Comparison of ENCODE assay signal across 10 cellular contexts in genomic region chr3:67605377-67605776, GRCh38. TPM values are rescaled to one million over a fixed set of nuclear protein-coding genes. Genes with fewer than 3 reads are reported as not detected.
DNase-seq lines count a peak whose midpoint lies in the region; ATAC-seq, FAIRE-seq and TF ChIP-seq lines count a peak whose summit lies in the region.
"Had no signal": no experiment of that assay in that cellular context is flagged by ENCODE, and none has a peak within 500 bp of the region (broad histone marks: within the 10 kb centered on the region; RNA-seq: fewer than 3 reads in every experiment).

No MANE protein-coding gene starts in this region.

- H3K36me3 Mint-ChIP-seq in osteocyte (ENCODE audit: unreplicated experiment), result peaks cover 45% of the 10 kb centered on the region

- H3K27ac ChIP-seq in OCI-LY7 (ENCODE audit: low read depth, low read length, poor library complexity, severe bottlenecking) (no peak overlapping the region), endothelial cell of umbilical vein (ENCODE audit: insufficient read depth, low read depth, low read length) (no peak overlapping the region)
- H3K27ac ChIP-seq: Peyer's patch had no signal

- H4K20me1 ChIP-seq in OCI-LY7 (ENCODE audit: insufficient read depth, low read length) (no peaks in the 10 kb centered on the region), endothelial cell of umbilical vein (replicated peaks; ENCODE audit: control insufficient read depth, extremely low read depth, insufficient read depth, low read length) (no peaks in the 10 kb centered on the region)

- H3K4me3 ChIP-seq in OCI-LY7 (ENCODE audit: low read depth, low read length, poor library complexity, severe bottlenecking), result no peak overlapping the region
- no peak overlapping the region for H3K4me3 ChIP-seq in endothelial cell of umbilical vein (replicated peaks in 1 of 3; ENCODE audit: insufficient read depth in 1 of 3, low read depth in 1 of 3, low read length in 3 of 3)
- H3K4me3 ChIP-seq: Peyer's patch had no signal

- peaks cover 4% of the 10 kb centered on the region for H3K9me1 ChIP-seq in endothelial cell of umbilical vein (replicated peaks; ENCODE audit: control insufficient read depth, extremely low read depth, insufficient read depth, low read length)

- no peaks in the 10 kb centered on the region for H3K27me3 ChIP-seq in endothelial cell of umbilical vein (ENCODE audit: control insufficient read depth in 2 of 2, insufficient read depth in 2 of 2, low read length in 2 of 2)
- H3K27me3 ChIP-seq: Peyer's patch had no signal

- H3K79me2 ChIP-seq in OCI-LY7 (ENCODE audit: insufficient read depth, low read depth, low read length), result no peaks in the 10 kb centered on the region
- peaks cover 2% of the 10 kb centered on the region for H3K79me2 ChIP-seq in endothelial cell of umbilical vein (ENCODE audit: control insufficient read depth, insufficient read depth, low read length)

- peaks cover 36% of the 10 kb centered on the region for H3K4me1 Mint-ChIP-seq in osteocyte (ENCODE audit: unreplicated experiment)

- H3K27ac Mint-ChIP-seq in osteocyte (ENCODE audit: unreplicated experiment), result no peak overlapping the region

- BruUV-seq in OCI-LY7 (replicated peaks; lab: Mats Ljungman, UMichigan), result no TSS peak
- BruUV-seq in endothelial cell of umbilical vein (replicated peaks; lab: Mats Ljungman, UMichigan), result no TSS peak

- H3K9ac ChIP-seq in endothelial cell of umbilical vein (replicated peaks; ENCODE audit: extremely low read depth, insufficient read depth, low read length), result no peak overlapping the region

- DNase-seq in NCI-H82 (lab: John Stamatoyannopoulos, UW), result peak; percentile 2
- DNase-seq in NCI-H82 treated with DMSO at 0.1 percent for 48 hours (lab: John Stamatoyannopoulos, UW; ENCODE audit: unreplicated experiment), result no peak
- DNase-seq in OCI-LY7 (ENCODE audit: low spot score), result no peak
- DNase-seq in endothelial cell of umbilical vein (ENCODE audit: low read depth, low spot score), result peak; percentile 20
- DNase-seq in osteocyte (ENCODE audit: extremely low spot score, unreplicated experiment), result no peak
- DNase-seq in COLO829 (ENCODE audit: low spot score), result no peak
- DNase-seq: 8988T, Peyer's patch had no signal

- TF ChIP-seq CTCF in OCI-LY7 (conservative IDR thresholded peaks at IDR 0.05; ENCODE audit: low read length) (0 out of 2 replicates have a peak, but pooled peaks have one; percentile 16), endothelial cell of umbilical vein (IDR thresholded peaks at IDR 0.05; ENCODE audit: extremely low read depth in 1 of 2, insufficient read depth in 1 of 2, low read depth in 1 of 2, low read length in 2 of 2) (no peak), osteocyte (IDR thresholded peaks at IDR 0.05) (peak; percentile 45)

- no peaks in the 10 kb centered on the region for H3K27me3 Mint-ChIP-seq in osteocyte (ENCODE audit: unreplicated experiment)

- no peak for FAIRE-seq in endothelial cell of umbilical vein (lab: Jason Lieb, UNC)

- no peak overlapping the region for H3K4me3 Mint-ChIP-seq in osteocyte (ENCODE audit: unreplicated experiment)

- H3K9me3 ChIP-seq in OCI-LY7 (ENCODE audit: low read length), result 0 out of 2 replicates have a peak, but pooled peaks cover 9% of the 10 kb centered on the region
- no peaks in the 10 kb centered on the region for H3K9me3 ChIP-seq in endothelial cell of umbilical vein (replicated peaks; ENCODE audit: control insufficient read depth, insufficient read depth, low read length)
- H3K9me3 ChIP-seq: Peyer's patch had no signal

- H3K36me3 ChIP-seq in OCI-LY7 (ENCODE audit: insufficient read depth, low read length) (peaks cover 73% of the 10 kb centered on the region), endothelial cell of umbilical vein (ENCODE audit: control insufficient read depth in 2 of 2, extremely low read depth in 1 of 2, insufficient read depth in 2 of 2, low read length in 2 of 2) (peaks cover 0 to 6% of the 10 kb centered on the region in 2 experiments)

- intact Hi-C loops in OCI-LY7 (cut with micrococcal nuclease; ENCODE audit: unreplicated experiment) (loop anchor here (10.0 kb wide), 1 partner anchor 221 kb away; no protein-coding TSS in a partner anchor), endothelial cell of umbilical vein (cut with micrococcal nuclease) (loop anchor here (1.0 kb wide), 1 partner anchor 220 kb away; no protein-coding TSS in a partner anchor)

- no peak for ATAC-seq in HG03521 (IDR thresholded peaks at IDR 0.05; ENCODE audit: unreplicated experiment)
- no peak for ATAC-seq in HG03354 (IDR thresholded peaks at IDR 0.05; ENCODE audit: poor library complexity, severe bottlenecking, unreplicated experiment)

- dilution Hi-C loops in endothelial cell of umbilical vein (cut with MboI; ENCODE audit: extremely low pct_ligation_motif_present, low sequenced_read_pairs), result no loop called here

- no peak overlapping the region for H3K4me2 ChIP-seq in OCI-LY7 (ENCODE audit: low read length)
- no peak overlapping the region for H3K4me2 ChIP-seq in endothelial cell of umbilical vein (ENCODE audit: insufficient read depth, low read length)

- POLR2A ChIA-PET in OCI-LY7 (lab: Charles Lee) (no interaction called here), endothelial cell of umbilical vein (lab: Charles Lee) (no interaction called here)

- TF ChIP-seq POLR2A in endothelial cell of umbilical vein (IDR thresholded peaks at IDR 0.05; ENCODE audit: low read depth, low read length), result no peak

- H3K9me3 Mint-ChIP-seq in osteocyte (ENCODE audit: unreplicated experiment), result no peaks in the 10 kb centered on the region

- H3K9me2 ChIP-seq in OCI-LY7 (ENCODE audit: insufficient read depth, low read length), result no peaks in the 10 kb centered on the region

- CTCF ChIA-PET in OCI-LY7 (lab: Charles Lee; ENCODE audit: unreplicated experiment) (no interaction called here), endothelial cell of umbilical vein (lab: Charles Lee) (interaction anchor here (0.6 to 1.7 kb wide), 11 partner anchors 8 to 495 kb away, joined by 3 to 16 read pairs (median 3); no protein-coding TSS in a partner anchor)

- H3K4me1 ChIP-seq in OCI-LY7 (ENCODE audit: insufficient read depth, low read length, poor library complexity, severe bottlenecking) (no peaks in the 10 kb centered on the region), endothelial cell of umbilical vein (ENCODE audit: control insufficient read depth, extremely low read depth, insufficient read depth, low read length) (peaks cover 9% of the 10 kb centered on the region)
- H3K4me1 ChIP-seq: Peyer's patch had no signal

- H2AFZ ChIP-seq in OCI-LY7 (ENCODE audit: low read length) (no peak overlapping the region), endothelial cell of umbilical vein (ENCODE audit: low read depth, low read length) (no peak overlapping the region)

TF ChIP-seq in endothelial cell of umbilical vein, 7 proteins besides CTCF, POLR2A, EP300 and RAD21:
- no peak for TF ChIP-seq EZH2 (IDR thresholded peaks at IDR 0.05; ENCODE audit: borderline replicate concordance, low read depth, low read length, severe bottlenecking)
- no peak for TF ChIP-seq POLR2AphosphoS5 (IDR thresholded peaks at IDR 0.05; ENCODE audit: insufficient read depth, low read depth, low read length)
- TF ChIP-seq, protein P1, sequence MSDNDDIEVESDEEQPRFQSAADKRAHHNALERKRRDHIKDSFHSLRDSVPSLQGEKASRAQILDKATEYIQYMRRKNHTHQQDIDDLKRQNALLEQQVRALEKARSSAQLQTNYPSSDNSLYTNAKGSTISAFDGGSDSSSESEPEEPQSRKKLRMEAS (IDR thresholded peaks at IDR 0.05; ENCODE audit: insufficient read depth, insufficient read length), result no peak
- no peak for TF ChIP-seq GATA2 (IDR thresholded peaks at IDR 0.05; ENCODE audit: insufficient read depth, insufficient read length, low read depth, low read length)
- no peak for TF ChIP-seq JUN (IDR thresholded peaks at IDR 0.05; ENCODE audit: borderline replicate concordance, insufficient read depth, insufficient read length, low read depth)
- TF ChIP-seq FOS (IDR thresholded peaks at IDR 0.05; ENCODE audit: borderline replicate concordance, insufficient read depth, low read length), result no peak
- TF ChIP-seq MYC (IDR thresholded peaks at IDR 0.05; ENCODE audit: low read depth, low read length), result no peak

RNA-seq across cellular contexts. Expression of gene SUCLG2, which starts 49.0 kb away (rescaled TPM):
- 28.3 and 29.4 TPM in 2 replicates for total RNA-seq in OCI-LY7 (2014; rRNA removed; shearing (Covaris generic))
- total RNA-seq in OCI-LY7 (2022) (44.7 and 48.9 TPM in 2 replicates), endothelial cell of umbilical vein (35.9 and 38.3 TPM in 2 replicates), osteocyte (32.1 and 33.1 TPM in 2 replicates)
- polyA plus RNA-seq in endothelial cell of umbilical vein, result 6.0 and 8.1 TPM in 2 replicates
- polyA plus RNA-seq in endothelial cell of umbilical vein (2011; cell fraction: cytosol; rRNA removed), result 15.3 and 15.4 TPM in 2 replicates
- polyA plus RNA-seq in endothelial cell of umbilical vein (2011; cell fraction: nucleus; rRNA removed), result 9.0 and 12.3 TPM in 2 replicates
- 38.7 and 44.5 TPM in 2 replicates for polyA plus RNA-seq in endothelial cell of umbilical vein (2012)
- 9.2 and 9.7 TPM in 2 replicates for polyA minus RNA-seq in endothelial cell of umbilical vein
- polyA minus RNA-seq in endothelial cell of umbilical vein (2011; cell fraction: cytosol; rRNA and poly(A)+ RNA removed), result 9.7 TPM
- 18.9 and 23.6 TPM in 2 replicates for polyA minus RNA-seq in endothelial cell of umbilical vein (2011; cell fraction: nucleus; rRNA and poly(A)+ RNA removed)

Comparison
In these comparisons a context has a peak if more than half of its experiments do, and no peak if none do; other contexts are left out.
1. DNase-seq: peak in NCI-H82 (single experiment) and endothelial cell of umbilical vein (single experiment); none in NCI-H82 treated with DMSO at 0.1 percent for 48 hours (single experiment), OCI-LY7 (single experiment), osteocyte (single experiment) and COLO829 (single experiment).
2. CTCF ChIP-seq: peak in OCI-LY7 (single experiment) and osteocyte (single experiment); none in endothelial cell of umbilical vein (0 of 2).